In genomic region chr9:12274577-12274976, GRCh38 we compare ENCODE assay signal across 20 cellular contexts.
"Had no signal": no experiment of that assay in that cellular context is flagged by ENCODE, and none has a peak within 500 bp of the region (broad histone marks: within the 10 kb centered on the region; RNA-seq: fewer than 3 reads in every experiment).

No MANE protein-coding gene starts in this region.

- H3K4me3 ChIP-seq: adrenal gland, left lung, pancreas, sigmoid colon, suprapubic skin, upper lobe of right lung had no signal

- H3K4me1 ChIP-seq: adrenal gland, left lung, pancreas, upper lobe of right lung had no signal

- H3K9me3 ChIP-seq: adrenal gland, left lung, pancreas, sigmoid colon, suprapubic skin, upper lobe of right lung had no signal

- H3K36me3 ChIP-seq: adrenal gland, brain microvascular endothelial cell, left lung, pancreas, sigmoid colon, suprapubic skin, upper lobe of right lung had no signal

- ATAC-seq: left lung, pancreas, upper lobe of right lung had no signal

- DNase-seq: activated CD4-positive, alpha-beta T cell treated with anti-CD3 and anti-CD28 coated beads, Interleukin-2, amount 10 ng/mL, durations not matched to agents 7 days and 5 days; activated CD4-positive, CD25-positive, alpha-beta regulatory T cell; activated CD8-positive, alpha-beta memory T cell treated with anti-CD3 and anti-CD28 coated beads for 24 hours; activated naive CD4-positive, alpha-beta T cell treated with anti-CD3 and anti-CD28 coated beads, Interleukin-2, amount 50 U/mL, for 16 hours; activated T-cell treated with anti-CD3 and anti-CD28 coated beads for 4 hours; adrenal gland; brain microvascular endothelial cell; cerebellar nuclear complex; dermis blood vessel endothelial cell; glutamatergic neuron; left lung; pancreas; sigmoid colon; stimulated activated CD4-positive, alpha-beta T cell treated with anti-CD3 and anti-CD28 coated beads, Interleukin-12 subunit alpha, Interleukin-12 subunit beta, amount 100 ng/mL, for 4 hours; stimulated activated naive CD4-positive, alpha-beta T cell treated with Interleukin-2 at 50 U/mL for 16 hours; T-helper 2 cell; upper lobe of right lung had no signal

- FAIRE-seq: islet of Langerhans, pancreas, TTC549 had no signal

- H3K27ac ChIP-seq: adrenal gland, brain microvascular endothelial cell, left lung, pancreas, sigmoid colon, suprapubic skin, upper lobe of right lung had no signal

- H3K27me3 ChIP-seq: adrenal gland, brain microvascular endothelial cell, left lung, pancreas, sigmoid colon, suprapubic skin, upper lobe of right lung had no signal
